ENCODE assay signal across 19 cellular contexts in the genomic region with DNA sequence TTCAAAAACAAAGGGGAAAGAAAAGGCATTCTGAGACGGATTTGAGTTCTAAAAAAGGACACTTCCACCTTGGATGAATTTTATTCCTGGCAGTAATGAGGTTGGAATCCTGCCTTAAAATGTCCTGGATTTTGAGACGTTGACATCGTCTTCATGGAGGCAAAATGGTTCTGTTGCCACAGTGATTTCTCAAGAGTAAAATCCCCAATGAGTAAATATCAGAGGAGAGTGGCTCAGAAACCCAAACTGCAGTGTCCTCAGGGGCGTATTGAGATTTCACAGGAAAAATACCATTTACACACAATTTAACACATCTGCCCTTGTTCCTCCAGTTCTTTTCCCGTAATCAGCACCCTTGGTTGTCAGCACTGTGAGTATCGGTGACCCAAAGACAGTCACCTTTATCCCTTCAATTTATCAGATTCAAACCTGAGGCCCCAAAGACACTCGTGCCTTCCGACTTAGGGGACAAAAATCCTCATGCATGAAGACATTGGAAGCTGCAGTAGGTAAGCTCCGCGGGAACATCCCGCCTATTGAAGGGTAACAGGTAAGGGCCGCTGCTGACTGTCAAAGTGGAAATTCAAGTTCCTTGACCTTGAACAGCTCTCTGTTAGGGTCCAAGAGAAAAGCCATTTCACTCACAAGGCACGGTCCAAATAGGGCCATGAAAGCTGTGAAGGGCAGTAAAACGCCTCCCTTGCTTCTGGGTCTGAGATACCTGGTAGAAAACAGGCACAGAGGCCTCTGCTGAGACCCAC. TPM values are rescaled to one million over a fixed set of nuclear protein-coding genes. Genes with fewer than 3 reads are reported as not detected.
"Had no signal": no experiment of that assay in that cellular context is flagged by ENCODE, and none has a peak within 500 bp of the region (broad histone marks: within the 10 kb centered on the region; RNA-seq: fewer than 3 reads in every experiment).

No MANE protein-coding gene starts in this region.

- H3K4me2 ChIP-seq: smooth muscle cell had no signal

- DNase-seq: activated CD4-positive, alpha-beta memory T cell treated with anti-CD3 and anti-CD28 coated beads, Interleukin-2, amount 10 ng/mL, durations not matched to agents 7 days and 5 days; activated CD4-positive, alpha-beta T cell treated with anti-CD3 and anti-CD28 coated beads for 48 hours; activated CD4-positive, CD25-positive, alpha-beta regulatory T cell; activated CD8-positive, alpha-beta memory T cell treated with anti-CD3 and anti-CD28 coated beads, Interleukin-2, amount 10 ng/mL, durations not matched to agents 7 days and 5 days; activated naive CD4-positive, alpha-beta T cell; activated naive CD8-positive, alpha-beta T cell treated with anti-CD3 and anti-CD28 coated beads, Interleukin-2, amount 10 ng/mL, durations not matched to agents 7 days and 5 days; central memory CD4-positive, alpha-beta T cell; dorsolateral prefrontal cortex; islet precursor cell; left colon; posterior cingulate gyrus; retina; stimulated activated CD4-positive, alpha-beta T cell treated with anti-CD3 and anti-CD28 coated beads, Interleukin-4, amount 100 ng/mL, for 1 hour; stimulated activated naive CD8-positive, alpha-beta T cell treated with anti-CD3 and anti-CD28 coated beads, Interleukin-15, amount 100 ng/mL, for 72 hours; T-helper 1 cell; T-helper 9 cell had no signal

- H3K27ac ChIP-seq: dorsolateral prefrontal cortex had no signal

- FAIRE-seq: colon had no signal

- H3K4me3 ChIP-seq: dorsolateral prefrontal cortex, smooth muscle cell had no signal

- H3K27me3 ChIP-seq: dorsolateral prefrontal cortex had no signal

RNA-seq across cellular contexts. Expression of a gene that starts 34.4 kb away (rescaled TPM):
- total RNA-seq: activated CD4-positive, alpha-beta memory T cell treated with anti-CD3 and anti-CD28 coated beads, Interleukin-2, amount 10 ng/mL, durations not matched to agents 7 days and 5 days; activated CD8-positive, alpha-beta memory T cell treated with anti-CD3 and anti-CD28 coated beads, Interleukin-2, amount 10 ng/mL, durations not matched to agents 7 days and 5 days; activated naive CD8-positive, alpha-beta T cell treated with anti-CD3 and anti-CD28 coated beads, Interleukin-2, amount 10 ng/mL, durations not matched to agents 7 days and 5 days; activated T-helper 17 cell treated with anti-CD3 and anti-CD28 coated beads, Interleukin-2, amount 50 U/mL, for 72 hours had no signal
